1 cellular context compared by ENCODE assay signal in the genomic region with DNA sequence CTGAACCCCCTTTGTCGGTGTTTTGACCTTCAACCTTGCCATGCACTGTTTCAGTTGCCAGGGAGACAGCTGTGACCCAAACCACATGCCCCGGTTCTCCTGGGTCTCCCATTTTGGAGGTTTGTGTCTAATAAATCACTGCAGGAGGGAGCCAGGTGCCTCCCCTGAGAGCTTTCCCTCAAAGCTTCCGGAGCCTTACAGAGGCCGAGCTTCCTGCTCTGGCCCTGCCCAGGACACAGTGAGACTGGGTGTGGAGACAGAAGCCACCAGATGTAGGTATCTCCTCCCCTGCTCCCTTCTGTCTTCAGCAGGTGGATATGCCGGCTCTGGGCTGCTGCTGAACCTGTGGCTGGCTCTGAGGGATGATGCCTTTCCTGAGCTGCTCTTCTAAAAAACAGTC.
TF ChIP-seq lines count a peak whose summit lies in the region.

No MANE protein-coding gene starts in this region.

TF ChIP-seq in neural cell, 6 proteins besides CTCF, POLR2A, EP300 and RAD21 (continued from another document):
- TF ChIP-seq, protein P1, sequence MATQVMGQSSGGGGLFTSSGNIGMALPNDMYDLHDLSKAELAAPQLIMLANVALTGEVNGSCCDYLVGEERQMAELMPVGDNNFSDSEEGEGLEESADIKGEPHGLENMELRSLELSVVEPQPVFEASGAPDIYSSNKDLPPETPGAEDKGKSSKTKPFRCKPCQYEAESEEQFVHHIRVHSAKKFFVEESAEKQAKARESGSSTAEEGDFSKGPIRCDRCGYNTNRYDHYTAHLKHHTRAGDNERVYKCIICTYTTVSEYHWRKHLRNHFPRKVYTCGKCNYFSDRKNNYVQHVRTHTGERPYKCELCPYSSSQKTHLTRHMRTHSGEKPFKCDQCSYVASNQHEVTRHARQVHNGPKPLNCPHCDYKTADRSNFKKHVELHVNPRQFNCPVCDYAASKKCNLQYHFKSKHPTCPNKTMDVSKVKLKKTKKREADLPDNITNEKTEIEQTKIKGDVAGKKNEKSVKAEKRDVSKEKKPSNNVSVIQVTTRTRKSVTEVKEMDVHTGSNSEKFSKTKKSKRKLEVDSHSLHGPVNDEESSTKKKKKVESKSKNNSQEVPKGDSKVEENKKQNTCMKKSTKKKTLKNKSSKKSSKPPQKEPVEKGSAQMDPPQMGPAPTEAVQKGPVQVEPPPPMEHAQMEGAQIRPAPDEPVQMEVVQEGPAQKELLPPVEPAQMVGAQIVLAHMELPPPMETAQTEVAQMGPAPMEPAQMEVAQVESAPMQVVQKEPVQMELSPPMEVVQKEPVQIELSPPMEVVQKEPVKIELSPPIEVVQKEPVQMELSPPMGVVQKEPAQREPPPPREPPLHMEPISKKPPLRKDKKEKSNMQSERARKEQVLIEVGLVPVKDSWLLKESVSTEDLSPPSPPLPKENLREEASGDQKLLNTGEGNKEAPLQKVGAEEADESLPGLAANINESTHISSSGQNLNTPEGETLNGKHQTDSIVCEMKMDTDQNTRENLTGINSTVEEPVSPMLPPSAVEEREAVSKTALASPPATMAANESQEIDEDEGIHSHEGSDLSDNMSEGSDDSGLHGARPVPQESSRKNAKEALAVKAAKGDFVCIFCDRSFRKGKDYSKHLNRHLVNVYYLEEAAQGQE (IDR thresholded peaks at IDR 0.05; ENCODE audit: borderline replicate concordance) = no peak
